ENCODE assay signal across 15 cellular contexts in genomic region chr4:7451800-7452199, GRCh38. TPM values are rescaled to one million over a fixed set of nuclear protein-coding genes. Genes with fewer than 3 reads are reported as not detected.
DNase-seq lines count a peak whose midpoint lies in the region; ATAC-seq, FAIRE-seq and TF ChIP-seq lines count a peak whose summit lies in the region.
"Had no signal": no experiment of that assay in that cellular context is flagged by ENCODE, and none has a peak within 500 bp of the region (broad histone marks: within the 10 kb centered on the region; RNA-seq: fewer than 3 reads in every experiment).

No MANE protein-coding gene starts in this region.

- CTCF ChIA-PET in A549 (lab: Yijun Ruan, JAX), result interaction anchor here (0.9 kb wide), 1 partner anchor 232 kb away, joined by 4 read pairs; no protein-coding TSS in a partner anchor

- no peaks in the 10 kb centered on the region for H3K79me2 ChIP-seq in neural progenitor cell (ENCODE audit: low read depth)

- ATAC-seq in A549 (0 out of 6 replicates have a peak, but pooled peaks have one; percentile 23 to 33), upper lobe of left lung (ENCODE audit: low FRiP score in 2 of 2) (peak; percentile 12 to 19), HG02970 (IDR thresholded peaks at IDR 0.05; ENCODE audit: low FRiP score, unreplicated experiment) (no peak)

- H3K36me3 Mint-ChIP-seq in neural progenitor cell, result no peaks in the 10 kb centered on the region
- H3K36me3 Mint-ChIP-seq: CD8-positive, alpha-beta memory T cell had no signal

- POLR2A ChIA-PET in A549 (lab: Yijun Ruan, JAX), result no interaction called here

- H3K4me1 Mint-ChIP-seq in neural progenitor cell, result peaks cover 5% of the 10 kb centered on the region
- H3K4me1 Mint-ChIP-seq: CD8-positive, alpha-beta memory T cell; H9 had no signal

- H3K4me3 ChIP-seq in A549 (no peak overlapping the region), BLaER1 (no peak overlapping the region), neural progenitor cell (no peak overlapping the region), upper lobe of left lung (no peak overlapping the region)

- H3K4me2 ChIP-seq in A549, result no peak overlapping the region
- H3K4me2 ChIP-seq in BLaER1, result 0 out of 2 replicates have a peak overlapping the region, but pooled peaks have one; percentile 14
- H3K4me2 ChIP-seq in neural progenitor cell, result no peak overlapping the region

- no peaks in the 10 kb centered on the region for H3F3A ChIP-seq in neural progenitor cell (ENCODE audit: low read depth)

- FAIRE-seq in A549 (lab: Jason Lieb, UNC), result no peak
- FAIRE-seq: GM12892 had no signal

- no peaks in the 10 kb centered on the region for H3K9me3 Mint-ChIP-seq in neural progenitor cell
- H3K9me3 Mint-ChIP-seq: CD8-positive, alpha-beta memory T cell; H9 had no signal

- TF ChIP-seq RAD21 in A549 (conservative IDR thresholded peaks at IDR 0.05 in 1 of 2, IDR thresholded peaks at IDR 0.05 in 1 of 2), result no peak

- H3K9ac ChIP-seq in BLaER1 (peak overlapping the region; percentile 6; the same call in 1 of the 2 replicates), neural progenitor cell (no peak overlapping the region)

- H3K27me3 ChIP-seq in BLaER1 (no peaks in the 10 kb centered on the region), neural progenitor cell (no peaks in the 10 kb centered on the region), upper lobe of left lung (no peaks in the 10 kb centered on the region)

- peaks cover 6% of the 10 kb centered on the region; the same call in 1 of the 2 replicates for H3K36me3 ChIP-seq in BLaER1
- H3K36me3 ChIP-seq in neural progenitor cell, result no peaks in the 10 kb centered on the region
- H3K36me3 ChIP-seq in upper lobe of left lung, result no peaks in the 10 kb centered on the region

- H4K20me1 ChIP-seq in BLaER1, result peaks cover 9% of the 10 kb centered on the region; the same call in 1 of the 2 replicates
- H4K20me1 ChIP-seq in neural progenitor cell (ENCODE audit: low read depth), result no peaks in the 10 kb centered on the region

- whole genome bisulfite sequencing in A549 (ENCODE audit: missing lambda C conversion rate), result 81% methylated on average over 6 of the region's 6 CpGs
- 76 to 80% methylated on average over 6 of the region's 6 CpGs for WGBS in upper lobe of left lung, 2 donors

- TF ChIP-seq CTCF in A549 (IDR thresholded peaks at IDR 0.05) (no peak), neural progenitor cell (IDR thresholded peaks at IDR 0.05) (no peak), upper lobe of left lung (IDR thresholded peaks at IDR 0.05) (no peak)

- TF ChIP-seq POLR2A in A549 (IDR thresholded peaks at IDR 0.05; ENCODE audit: low read length), result no peak
- no peak for TF ChIP-seq POLR2A in upper lobe of left lung (IDR thresholded peaks at IDR 0.05)

- no peak overlapping the region for H2AFZ ChIP-seq in neural progenitor cell (replicated peaks)

- H3K9me3 ChIP-seq in A549 (no peaks in the 10 kb centered on the region), BLaER1 (no peaks in the 10 kb centered on the region), neural progenitor cell (ENCODE audit: low read depth) (no peaks in the 10 kb centered on the region), upper lobe of left lung (no peaks in the 10 kb centered on the region)
- H3K9me3 ChIP-seq: Caco-2 had no signal

- peaks cover 9% of the 10 kb centered on the region for H3K27me3 Mint-ChIP-seq in neural progenitor cell (ENCODE audit: insufficient read depth, low read depth)
- H3K27me3 Mint-ChIP-seq: CD8-positive, alpha-beta memory T cell had no signal

- TF ChIP-seq EP300 in A549 (IDR thresholded peaks at IDR 0.05) (no peak), upper lobe of left lung (IDR thresholded peaks at IDR 0.05) (no peak)

- DNase-seq in A549 (ENCODE audit: low read depth in 1 of 2, low spot score in 1 of 2) (no peak), neural progenitor cell (ENCODE audit: low spot score) (no peak), upper lobe of left lung (no peak)
- DNase-seq in activated CD4-positive, alpha-beta T cell treated with anti-CD3 and anti-CD28 coated beads for 1 hour, result no peak
- DNase-seq: Caco-2; CD8-positive, alpha-beta memory T cell; DND-41; GDM1; GOT3; H9 had no signal

- H3K4me3 Mint-ChIP-seq in neural progenitor cell, result no peak overlapping the region
- H3K4me3 Mint-ChIP-seq: CD8-positive, alpha-beta memory T cell; H9 had no signal

- H3K4me1 ChIP-seq in A549, result no peaks in the 10 kb centered on the region
- peaks cover 57% of the 10 kb centered on the region for H3K4me1 ChIP-seq in BLaER1
- no peaks in the 10 kb centered on the region for H3K4me1 ChIP-seq in neural progenitor cell
- H3K4me1 ChIP-seq in upper lobe of left lung, result no peaks in the 10 kb centered on the region
- H3K4me1 ChIP-seq: Caco-2 had no signal

- H3K27ac Mint-ChIP-seq in neural progenitor cell, result peak overlapping the region; percentile 25

- H3K27ac ChIP-seq in A549 (no peak overlapping the region), BLaER1 (0 out of 2 replicates have a peak overlapping the region, but pooled peaks have one; percentile 30), neural progenitor cell (no peak overlapping the region), upper lobe of left lung (no peak overlapping the region)

TF ChIP-seq in A549, 52 proteins besides CTCF, POLR2A, EP300 and RAD21 (continues in another document):
- TF ChIP-seq CBX8 (IDR thresholded peaks at IDR 0.05), result no peak
- no peak for TF ChIP-seq NR3C1 (IDR thresholded peaks at IDR 0.05)
- no peak for TF ChIP-seq E2F6 (IDR thresholded peaks at IDR 0.05; ENCODE audit: borderline replicate concordance, low read depth)
- no peak for TF ChIP-seq BHLHE40 (IDR thresholded peaks at IDR 0.05; ENCODE audit: low read depth, low read length)
- TF ChIP-seq RNF2 (IDR thresholded peaks at IDR 0.05; ENCODE audit: borderline replicate concordance, low read depth), result no peak
- TF ChIP-seq ZSCAN20 (CRISPR knock-in tag; IDR thresholded peaks at IDR 0.05), result no peak
- TF ChIP-seq HEYL (CRISPR knock-in tag; IDR thresholded peaks at IDR 0.05), result no peak
- no peak for TF ChIP-seq POLR2AphosphoS2 (conservative IDR thresholded peaks at IDR 0.05; ENCODE audit: low read length)
- TF ChIP-seq USF2 (IDR thresholded peaks at IDR 0.05), result no peak
- TF ChIP-seq ELK1 (IDR thresholded peaks at IDR 0.05; ENCODE audit: low read depth, low read length), result no peak
- no peak for TF ChIP-seq SMC3 (IDR thresholded peaks at IDR 0.05)
- TF ChIP-seq RARB (CRISPR knock-in tag; IDR thresholded peaks at IDR 0.05), result no peak
- no peak for TF ChIP-seq FOSB (CRISPR knock-in tag; IDR thresholded peaks at IDR 0.05)
- TF ChIP-seq FOSL2 (IDR thresholded peaks at IDR 0.05), result no peak
- TF ChIP-seq FOSL2 (CRISPR knock-in tag; IDR thresholded peaks at IDR 0.05), result no peak
- TF ChIP-seq ZFP36 (IDR thresholded peaks at IDR 0.05; ENCODE audit: borderline replicate concordance, partially characterized antibody), result no peak
- no peak for TF ChIP-seq MYC (IDR thresholded peaks at IDR 0.05; ENCODE audit: borderline replicate concordance, low read length)

RNA-seq across cellular contexts. Expression of gene PSAPL1, which starts 17.1 kb away (rescaled TPM):
- 0.05 and 0.07 TPM in 2 replicates for polyA plus RNA-seq in A549 (2011; rRNA removed)
- 0.05 and 0.07 TPM in 2 replicates for polyA plus RNA-seq in A549 (2012; cell fraction: cytosol; rRNA removed)
- polyA plus RNA-seq in A549 (2012; cell fraction: nucleus; rRNA removed), result 0.11 and 0.12 TPM in 2 replicates
- polyA plus RNA-seq in A549 (2017; fragmentation: RNase III; extraction: RNeasy Plus Mini Kit Qiagen cat#74134 plus additional on column Dnase treatment), result 0.04 to 0.08 TPM (median 0.05 TPM) in 3 replicates
- polyA minus RNA-seq in A549 (2011; rRNA and poly(A)+ RNA removed), result not detected in 2 replicates
- 0.06 TPM in 1 of 2 replicates, not detected in the other for total RNA-seq in neural progenitor cell (ENCODE audit: low replicate concordance)
- total RNA-seq in upper lobe of left lung, result under 1 TPM in 3 of 6 donors, not detected in 3; 0.20 to 0.61 (median 0.31) TPM
- total RNA-seq: A673; CD8-positive, alpha-beta memory T cell had no signal
- polyA plus RNA-seq: BJ; CD8-positive, alpha-beta memory T cell had no signal
